ENCODE assay signal across 8 cellular contexts in the genomic region with DNA sequence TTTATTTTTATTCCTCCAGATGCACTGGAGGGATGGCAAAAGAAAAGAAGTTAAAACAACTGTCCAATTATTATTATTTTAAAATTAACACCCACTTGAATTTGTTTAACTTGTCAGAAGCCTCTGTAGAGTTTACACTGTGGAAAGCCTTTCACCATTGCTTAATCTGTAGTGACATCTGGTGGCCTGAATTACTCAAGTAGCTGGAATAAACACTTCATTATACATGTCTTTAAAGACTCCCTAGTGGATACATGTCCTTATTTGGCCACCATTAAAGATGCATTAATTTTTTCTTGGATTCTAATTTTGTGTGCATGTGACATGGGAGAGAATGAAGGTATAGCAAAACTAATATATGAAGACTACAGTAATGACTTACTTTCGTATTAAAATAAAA.
A peak's percentile ranks its signal among the peaks of the same experiment; 100 is the strongest.
DNase-seq lines count a peak whose midpoint lies in the region; ATAC-seq and TF ChIP-seq lines count a peak whose summit lies in the region.

No MANE protein-coding gene starts in this region.

- in situ Hi-C loops in GM13976 (cut with MboI; ENCODE audit: low sequenced_read_pairs, unreplicated experiment) (no loop called here), Panc1 (cut with HindIII; ENCODE audit: low pct_unique_long_range_greater_than_20kb, low sequenced_read_pairs) (no loop called here)

- ATAC-seq in Panc1: peak; percentile 95
- ATAC-seq in foreskin keratinocyte: peak; percentile 82
- ATAC-seq in gastroesophageal sphincter: no peak
- ATAC-seq in GM18505 (IDR thresholded peaks at IDR 0.05; ENCODE audit: unreplicated experiment): no peak

- TF ChIP-seq EP300 in gastroesophageal sphincter (IDR thresholded peaks at IDR 0.05): no peak

- no peak overlapping the region for H2AFZ ChIP-seq in smooth muscle cell (ENCODE audit: low read depth)

- H3K79me2 ChIP-seq in smooth muscle cell (ENCODE audit: low read depth): no peaks in the 10 kb centered on the region

- no TSS peak for BruUV-seq in Panc1 (replicated peaks; lab: Mats Ljungman, UMichigan)

- 78% methylated on average over 1 of the region's 1 CpG for WGBS in smooth muscle cell (ENCODE audit: low lambda C conversion rate)
- WGBS in gastroesophageal sphincter (ENCODE audit: low coverage in 1 of 2), 2 donors: 11 to 38% methylated on average over 1 of the region's 1 CpG

- intact Hi-C loops in Panc1 (cut with micrococcal nuclease; ENCODE audit: unreplicated experiment): loop anchor here (5.0 kb wide), 1 partner anchor 1530 kb away; no protein-coding TSS in a partner anchor
- intact Hi-C loops in uterus (cut with DNase I; ENCODE audit: low total_unique reads): no loop called here

- no peaks in the 10 kb centered on the region for H3K9me3 ChIP-seq in Panc1 (ENCODE audit: control insufficient read depth, insufficient read depth, low read depth, low read length)
- no peaks in the 10 kb centered on the region for H3K9me3 ChIP-seq in smooth muscle cell (replicated peaks; ENCODE audit: low read depth)
- H3K9me3 ChIP-seq in uterus: no peaks in the 10 kb centered on the region
- no peaks in the 10 kb centered on the region for H3K9me3 ChIP-seq in gastroesophageal sphincter

- H3K4me2 ChIP-seq in smooth muscle cell: no peak overlapping the region

- TF ChIP-seq POLR2A in uterus (IDR thresholded peaks at IDR 0.05) (no peak), gastroesophageal sphincter (IDR thresholded peaks at IDR 0.05) (no peak), GM18505 (IDR thresholded peaks at IDR 0.05; ENCODE audit: borderline replicate concordance, extremely low read depth, insufficient read depth, insufficient read length) (no peak)

- no peak overlapping the region for H3K27ac ChIP-seq in Panc1 (ENCODE audit: low read length)
- H3K27ac ChIP-seq in foreskin keratinocyte: no peak overlapping the region
- no peak overlapping the region for H3K27ac ChIP-seq in smooth muscle cell (ENCODE audit: low read depth)
- no peak overlapping the region for H3K27ac ChIP-seq in uterus
- H3K27ac ChIP-seq in gastroesophageal sphincter: no peak overlapping the region

- no peak overlapping the region for H3K4me3 ChIP-seq in Panc1 (ENCODE audit: low read depth in 2 of 2, low read length in 2 of 2)
- H3K4me3 ChIP-seq in smooth muscle cell: no peak overlapping the region
- no peak overlapping the region for H3K4me3 ChIP-seq in uterus
- no peak overlapping the region for H3K4me3 ChIP-seq in gastroesophageal sphincter

- no peak for DNase-seq in GM13976 (ENCODE audit: low spot score)
- DNase-seq in HT1080 (ENCODE audit: low read depth): peak; percentile 42
- DNase-seq in Panc1 (ENCODE audit: low read depth, low spot score): peak; percentile 46
- peak; percentile 8 to 42 for DNase-seq in foreskin keratinocyte
- no peak for DNase-seq in smooth muscle cell (lab: John Stamatoyannopoulos, UW; ENCODE audit: unreplicated experiment)
- no peak for DNase-seq in uterus

- no peak overlapping the region for H3K9ac ChIP-seq in smooth muscle cell (ENCODE audit: low read depth)

- TF ChIP-seq CTCF in GM13976 (IDR thresholded peaks at IDR 0.05; ENCODE audit: borderline replicate concordance, control extremely low read depth, extremely low read depth, insufficient read depth, missing control alignments) (peak; percentile 21), Panc1 (IDR thresholded peaks at IDR 0.05) (peak; percentile 65; the same call in 1 of the 2 replicates), foreskin keratinocyte (conservative IDR thresholded peaks at IDR 0.05) (peak; percentile 75), smooth muscle cell (IDR thresholded peaks at IDR 0.05; ENCODE audit: borderline replicate concordance, insufficient read depth, poor library complexity, severe bottlenecking) (peak; percentile 63), uterus (IDR thresholded peaks at IDR 0.05) (peak in 2 of 4 experiments; percentile 14 to 15), gastroesophageal sphincter (IDR thresholded peaks at IDR 0.05) (peak in 2 of 4 experiments; percentile 32 to 34)

- H3K4me1 ChIP-seq in Panc1 (ENCODE audit: control insufficient read depth, insufficient read depth, low read length) (peaks cover 3% of the 10 kb centered on the region; the same call in 1 of the 2 replicates), foreskin keratinocyte (no peaks in the 10 kb centered on the region), smooth muscle cell (ENCODE audit: low read depth) (no peaks in the 10 kb centered on the region), uterus (no peaks in the 10 kb centered on the region), gastroesophageal sphincter (no peaks in the 10 kb centered on the region)

- H3K36me3 ChIP-seq in Panc1 (ENCODE audit: control insufficient read depth, insufficient read depth, low read length) (no peaks in the 10 kb centered on the region), smooth muscle cell (ENCODE audit: low read depth) (no peaks in the 10 kb centered on the region), uterus (no peaks in the 10 kb centered on the region), gastroesophageal sphincter (no peaks in the 10 kb centered on the region)

- H3K27me3 ChIP-seq in Panc1 (ENCODE audit: control insufficient read depth, insufficient read depth, low read length) (no peaks in the 10 kb centered on the region), foreskin keratinocyte (no peaks in the 10 kb centered on the region), smooth muscle cell (ENCODE audit: low read depth) (peaks cover 14% of the 10 kb centered on the region), uterus (no peaks in the 10 kb centered on the region), gastroesophageal sphincter (no peaks in the 10 kb centered on the region)

- no peaks in the 10 kb centered on the region for H4K20me1 ChIP-seq in smooth muscle cell (ENCODE audit: low read depth)

- POLR2A ChIA-PET in Panc1 (lab: Charles Lee): no interaction called here

- CTCF ChIA-PET in Panc1 (lab: Charles Lee): interaction anchor here (0.7 kb wide), 1 partner anchor 1460 kb away, joined by 3 read pairs; no protein-coding TSS in a partner anchor

- no peaks in the 10 kb centered on the region for H3F3A ChIP-seq in smooth muscle cell (ENCODE audit: low read depth)

Comparison
In these comparisons a context has a peak if more than half of its experiments do, and no peak if none do; other contexts are left out.
1. DNase-seq: peak in HT1080 (single experiment), Panc1 (single experiment) and foreskin keratinocyte (2 of 2); none in GM13976 (single experiment), smooth muscle cell (single experiment) and uterus (0 of 2).
2. ATAC-seq: peak in Panc1 (single experiment) and foreskin keratinocyte (single experiment); none in gastroesophageal sphincter (single experiment) and GM18505 (single experiment).